In the genomic region with DNA sequence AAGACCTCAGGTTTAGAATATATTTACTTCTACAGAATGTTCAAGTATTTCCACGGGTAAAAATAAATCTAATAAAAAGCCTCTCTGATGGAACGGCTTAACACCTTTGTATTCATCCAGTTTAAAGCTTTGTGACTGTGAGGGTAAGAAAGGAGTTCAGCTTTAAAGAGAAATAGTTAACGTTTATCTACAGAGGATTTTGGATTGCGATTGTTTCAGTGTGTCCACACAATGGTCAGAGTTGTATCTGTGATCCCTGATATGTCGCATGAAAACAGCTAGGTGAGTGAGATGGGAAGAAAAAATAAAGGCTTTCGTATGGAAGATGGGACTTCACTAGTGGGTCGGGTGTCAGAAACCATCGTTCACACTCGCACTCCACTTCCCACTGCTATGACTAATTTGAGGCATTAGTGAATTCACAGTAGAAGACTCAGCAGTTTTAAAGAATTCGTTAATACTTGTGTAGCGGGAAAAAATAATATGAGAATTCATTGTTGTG, we compare ENCODE assay signal across 8 cellular contexts. TPM values are rescaled to one million over a fixed set of nuclear protein-coding genes. Genes with fewer than 3 reads are reported as not detected.
DNase-seq lines count a peak whose midpoint lies in the region; ATAC-seq, FAIRE-seq and TF ChIP-seq lines count a peak whose summit lies in the region.

No MANE protein-coding gene starts in this region.

- DNase-seq in Ammon's horn (ENCODE audit: low spot score) (peak; percentile 45), HFFc6 (peak; percentile 32), spleen (no peak), GM12892 (ENCODE audit: insufficient read length) (no peak), GM19238 (ENCODE audit: insufficient read length, low spot score) (no peak)
- DNase-seq in activated T-helper 1 cell treated with anti-CD3 and anti-CD28 coated beads, Interleukin-12 subunit alpha, Interleukin-12 subunit beta, Interleukin-2, Interleukin-4 antibody, amounts not matched to agents 30 ng/mL and 10 ng/mL and 1 ng/mL, durations not matched to agents 14 hours and 24 hours and 36 hours (ENCODE audit: low spot score), result no peak

- peak overlapping the region in 5 of 8 donors; percentile 91 to 96 (median 95) for H3K27ac ChIP-seq in spleen

- WGBS in spleen, 5 donors, result 37 to 55% (median 46%) methylated on average over 11 of the region's 11 CpGs

- intact Hi-C loops in activated T-helper 1 cell treated with anti-CD3 and anti-CD28 coated beads, Interleukin-12 subunit alpha, Interleukin-12 subunit beta, Interleukin-2, Interleukin-4 antibody, amounts not matched to agents 30 ng/mL and 10 ng/mL and 1 ng/mL, durations not matched to agents 14 hours and 24 hours and 36 hours (cut with micrococcal nuclease), result no loop called here
- intact Hi-C loops in spleen (cut with DNase I; ENCODE audit: low total_unique reads), result loop anchor here (10.0 kb wide), 1 partner anchor 54 kb away; no protein-coding TSS in a partner anchor

- peak overlapping the region; percentile 71 for H3K4me3 ChIP-seq in iPS-15b (ENCODE audit: low read depth, low read length)
- H3K4me3 ChIP-seq in spleen, result peak overlapping the region in 7 of 8 donors; percentile 65 to 91 (median 73)

- ATAC-seq in HG03460 (IDR thresholded peaks at IDR 0.05; ENCODE audit: unreplicated experiment), result no peak

- H3K4me1 Mint-ChIP-seq in HFFc6 (ENCODE audit: low read depth), result peaks cover 37% of the 10 kb centered on the region
- peaks cover 17% of the 10 kb centered on the region for H3K4me1 Mint-ChIP-seq in activated T-helper 1 cell treated with anti-CD3 and anti-CD28 coated beads, Interleukin-12 subunit alpha, Interleukin-12 subunit beta, Interleukin-2, Interleukin-4 antibody, amounts not matched to agents 30 ng/mL and 10 ng/mL and 1 ng/mL, durations not matched to agents 14 hours and 24 hours and 36 hours (ENCODE audit: low read depth)

- no peaks in the 10 kb centered on the region for H3K36me3 ChIP-seq in iPS-15b (ENCODE audit: control insufficient read depth, insufficient read depth, low read length)
- no peaks in the 10 kb centered on the region for H3K36me3 ChIP-seq in spleen

- H3K27me3 ChIP-seq in iPS-15b (ENCODE audit: control insufficient read depth, insufficient read depth, low read length) (peaks cover 20% of the 10 kb centered on the region), spleen (replicated peaks in 1 of 7) (no peaks in the 10 kb centered on the region)

- no peaks in the 10 kb centered on the region for H3K9me3 Mint-ChIP-seq in HFFc6
- H3K9me3 Mint-ChIP-seq in activated T-helper 1 cell treated with anti-CD3 and anti-CD28 coated beads, Interleukin-12 subunit alpha, Interleukin-12 subunit beta, Interleukin-2, Interleukin-4 antibody, amounts not matched to agents 30 ng/mL and 10 ng/mL and 1 ng/mL, durations not matched to agents 14 hours and 24 hours and 36 hours, result no peaks in the 10 kb centered on the region

- TF ChIP-seq CTCF in HFFc6 (IDR thresholded peaks at IDR 0.05), result no peak
- no peak for TF ChIP-seq CTCF in spleen (IDR thresholded peaks at IDR 0.05 in 8 of 11, conservative IDR thresholded peaks at IDR 0.05 in 3 of 11)

- H3K36me3 Mint-ChIP-seq in HFFc6 (ENCODE audit: low read depth), result peaks cover 7% of the 10 kb centered on the region; the same call in 1 of the 2 replicates
- H3K36me3 Mint-ChIP-seq in activated T-helper 1 cell treated with anti-CD3 and anti-CD28 coated beads, Interleukin-12 subunit alpha, Interleukin-12 subunit beta, Interleukin-2, Interleukin-4 antibody, amounts not matched to agents 30 ng/mL and 10 ng/mL and 1 ng/mL, durations not matched to agents 14 hours and 24 hours and 36 hours (ENCODE audit: low read depth), result peaks cover 6% of the 10 kb centered on the region

- peak overlapping the region; percentile 88 for H3K4me3 Mint-ChIP-seq in HFFc6
- peak overlapping the region; percentile 86 for H3K4me3 Mint-ChIP-seq in activated T-helper 1 cell treated with anti-CD3 and anti-CD28 coated beads, Interleukin-12 subunit alpha, Interleukin-12 subunit beta, Interleukin-2, Interleukin-4 antibody, amounts not matched to agents 30 ng/mL and 10 ng/mL and 1 ng/mL, durations not matched to agents 14 hours and 24 hours and 36 hours

- TF ChIP-seq POLR2A in spleen (IDR thresholded peaks at IDR 0.05) (no peak), GM12892 (IDR thresholded peaks at IDR 0.05; ENCODE audit: low read depth, low read length) (no peak)

- peak overlapping the region; percentile 18 for H3K9ac ChIP-seq in iPS-15b (ENCODE audit: low read depth, low read length)

- H3K9me3 ChIP-seq in iPS-15b (ENCODE audit: control insufficient read depth, insufficient read depth, low read length) (no peaks in the 10 kb centered on the region), spleen (no peaks in the 10 kb centered on the region)

- H3K27me3 Mint-ChIP-seq in HFFc6 (ENCODE audit: insufficient read depth), result no peaks in the 10 kb centered on the region; the same call in 1 of the 2 replicates
- peaks cover 21% of the 10 kb centered on the region for H3K27me3 Mint-ChIP-seq in activated T-helper 1 cell treated with anti-CD3 and anti-CD28 coated beads, Interleukin-12 subunit alpha, Interleukin-12 subunit beta, Interleukin-2, Interleukin-4 antibody, amounts not matched to agents 30 ng/mL and 10 ng/mL and 1 ng/mL, durations not matched to agents 14 hours and 24 hours and 36 hours (ENCODE audit: insufficient read depth)

- H3K27ac Mint-ChIP-seq in HFFc6, result peak overlapping the region; percentile 76
- no peak overlapping the region for H3K27ac Mint-ChIP-seq in activated T-helper 1 cell treated with anti-CD3 and anti-CD28 coated beads, Interleukin-12 subunit alpha, Interleukin-12 subunit beta, Interleukin-2, Interleukin-4 antibody, amounts not matched to agents 30 ng/mL and 10 ng/mL and 1 ng/mL, durations not matched to agents 14 hours and 24 hours and 36 hours

- no peak for FAIRE-seq in GM12892 (lab: Jason Lieb, UNC)

- H3K4me1 ChIP-seq in iPS-15b (ENCODE audit: control insufficient read depth, insufficient read depth, low read length) (peaks cover 12% of the 10 kb centered on the region), spleen (peaks cover 17 to 62% (median 30%) of the 10 kb centered on the region in 6 donors)

RNA-seq across cellular contexts. Expression of gene APLP2, which starts 1.6 kb away (rescaled TPM):
- 100 to 1,000 TPM; 333 to 490 (median 458) TPM for total RNA-seq in HFFc6 (2021; fragmentation: NEBNext Ultra II Directional; extraction: Animal tissue kit (Norgen Biotek cat#: 25700))
- 47.0 and 47.8 TPM in 2 replicates for total RNA-seq in activated T-helper 1 cell treated with anti-CD3 and anti-CD28 coated beads, Interleukin-12 subunit alpha, Interleukin-12 subunit beta, Interleukin-2, Interleukin-4 antibody, amounts not matched to agents 30 ng/mL and 10 ng/mL and 1 ng/mL, durations not matched to agents 14 hours and 24 hours and 36 hours
- total RNA-seq in spleen, result 100 to 1,000 TPM; 140 to 248 (median 183) TPM
- polyA plus RNA-seq in spleen, result 10 to 100 TPM; 47.4 to 59.5 (median 50.2) TPM
- 10.4 TPM for polyA plus RNA-seq in GM12892 (2012; ENCODE audit: missing spikeins)

Comparison
In these comparisons a context has a peak if more than half of its experiments do, and no peak if none do; other contexts are left out.
1. DNase-seq: peak in Ammon's horn (single experiment) and HFFc6 (single experiment); none in activated T-helper 1 cell treated with anti-CD3 and anti-CD28 coated beads, Interleukin-12 subunit alpha, Interleukin-12 subunit beta, Interleukin-2, Interleukin-4 antibody, amounts not matched to agents 30 ng/mL and 10 ng/mL and 1 ng/mL, durations not matched to agents 14 hours and 24 hours and 36 hours (single experiment), spleen (single experiment), GM12892 (single experiment) and GM19238 (single experiment).